In genomic region chr12:58815235-58815634, GRCh38 we compare ENCODE assay signal across 25 cellular contexts.
"Had no signal": no experiment of that assay in that cellular context is flagged by ENCODE, and none has a peak within 500 bp of the region (broad histone marks: within the 10 kb centered on the region; RNA-seq: fewer than 3 reads in every experiment).

No MANE protein-coding gene starts in this region.

- H3K27me3 ChIP-seq: colonic mucosa, hepatocyte, neural progenitor cell, ovary, spleen, testis, tibial nerve had no signal

- H2AFZ ChIP-seq: hepatocyte, neural progenitor cell had no signal

- H3K9ac ChIP-seq: neural progenitor cell had no signal

- H3K4me3 Mint-ChIP-seq: endodermal cell; natural killer cell; neural progenitor cell; stimulated activated memory B cell treated with anti-CD40 and anti-IgM and Interleukin-4, amounts not matched to agents 10 μg/mL and 1 μg/mL and 100 μg/mL, for 72 hours; stimulated activated naive CD8-positive, alpha-beta T cell treated with anti-CD3 and anti-CD28 coated beads, Interleukin-15, Interleukin-2, amounts not matched to agents 100 ng/mL and 50 ng/mL, for 24 hours had no signal

- FAIRE-seq: endothelial cell of umbilical vein had no signal

- H3K9me3 Mint-ChIP-seq: endodermal cell; neural progenitor cell; stimulated activated memory B cell treated with anti-CD40 and anti-IgM and Interleukin-4, amounts not matched to agents 10 μg/mL and 1 μg/mL and 100 μg/mL, for 72 hours; stimulated activated naive CD8-positive, alpha-beta T cell treated with anti-CD3 and anti-CD28 coated beads, Interleukin-15, Interleukin-2, amounts not matched to agents 100 ng/mL and 50 ng/mL, for 24 hours had no signal

- H3K27ac Mint-ChIP-seq: endodermal cell; natural killer cell; stimulated activated memory B cell treated with anti-CD40 and anti-IgM and Interleukin-4, amounts not matched to agents 10 μg/mL and 1 μg/mL and 100 μg/mL, for 72 hours; stimulated activated naive CD8-positive, alpha-beta T cell treated with anti-CD3 and anti-CD28 coated beads, Interleukin-15, Interleukin-2, amounts not matched to agents 100 ng/mL and 50 ng/mL, for 24 hours had no signal

- H3K4me1 Mint-ChIP-seq: natural killer cell; stimulated activated memory B cell treated with anti-CD40 and anti-IgM and Interleukin-4, amounts not matched to agents 10 μg/mL and 1 μg/mL and 100 μg/mL, for 72 hours had no signal

- H3K36me3 ChIP-seq: colonic mucosa, neural progenitor cell, ovary, spleen, tibial nerve had no signal

- ATAC-seq: natural killer cell; psoas muscle; sciatic nerve; stimulated activated memory B cell treated with anti-CD40 and anti-IgM and Interleukin-4, amounts not matched to agents 10 μg/mL and 1 μg/mL and 100 μg/mL, for 72 hours had no signal

- H3K4me3 ChIP-seq: colonic mucosa, hepatocyte, neural progenitor cell, ovary, psoas muscle, spleen, testis, tibial nerve had no signal

- H3K79me2 ChIP-seq: hepatocyte had no signal

- H3K9me3 ChIP-seq: colonic mucosa, ovary, psoas muscle, spleen, testis, tibial nerve had no signal

- H3K4me2 ChIP-seq: hepatocyte, neural progenitor cell had no signal

- H3K36me3 Mint-ChIP-seq: natural killer cell; neural progenitor cell; stimulated activated memory B cell treated with anti-CD40 and anti-IgM and Interleukin-4, amounts not matched to agents 10 μg/mL and 1 μg/mL and 100 μg/mL, for 72 hours had no signal

- H3K27ac ChIP-seq: colonic mucosa, hepatocyte, neural progenitor cell, ovary, psoas muscle, spleen, testis, tibial nerve had no signal

- DNase-seq: colonic mucosa; dermis blood vessel endothelial cell; endodermal cell; erythroblast; foreskin melanocyte; head of caudate nucleus; kidney glomerular epithelial cell; mammary epithelial cell; natural killer cell; nucleus accumbens; ovary; psoas muscle; retina; spleen; stimulated activated CD4-positive, alpha-beta T cell treated with anti-CD3 and anti-CD28 coated beads, Interleukin-15, amount 100 ng/mL, for 24 hours; stimulated activated CD4-positive, alpha-beta T cell treated with anti-CD3 and anti-CD28 coated beads, Interleukin-1b, Interleukin-23, amount 100 ng/mL, for 48 hours; stimulated activated CD4-positive, alpha-beta T cell treated with anti-CD3 and anti-CD28 coated beads, Interleukin-4, amount 100 ng/mL, for 24 hours; testis had no signal

- H3K4me1 ChIP-seq: colonic mucosa, psoas muscle, spleen, testis, tibial nerve had no signal

- H3K27me3 Mint-ChIP-seq: stimulated activated memory B cell treated with anti-CD40 and anti-IgM and Interleukin-4, amounts not matched to agents 10 μg/mL and 1 μg/mL and 100 μg/mL, for 72 hours; stimulated activated naive CD8-positive, alpha-beta T cell treated with anti-CD3 and anti-CD28 coated beads, Interleukin-15, Interleukin-2, amounts not matched to agents 100 ng/mL and 50 ng/mL, for 24 hours had no signal
